In genomic region chr14:70888151-70888499, GRCh38 we compare ENCODE assay signal across 14 cellular contexts. TPM values are rescaled to one million over a fixed set of nuclear protein-coding genes. Genes with fewer than 3 reads are reported as not detected.
DNase-seq lines count a peak whose midpoint lies in the region; TF ChIP-seq lines count a peak whose summit lies in the region.
"Had no signal": no experiment of that assay in that cellular context is flagged by ENCODE, and none has a peak within 500 bp of the region (broad histone marks: within the 10 kb centered on the region; RNA-seq: fewer than 3 reads in every experiment).

No MANE protein-coding gene starts in this region.

- H3K79me2 ChIP-seq in Karpas-422 (ENCODE audit: low read length) = no peaks in the 10 kb centered on the region

- H3K9ac ChIP-seq in Karpas-422 (ENCODE audit: low read length) (no peak overlapping the region), skeletal muscle satellite cell (ENCODE audit: low read depth, low read length) (peak overlapping the region; percentile 33)

- H3K27ac ChIP-seq in Karpas-422 (ENCODE audit: low read length) (no peak overlapping the region), thyroid gland (peak overlapping the region in 1 of 3 donors; percentile 39)

- peaks cover 2% of the 10 kb centered on the region; the same call in 1 of the 2 replicates for H3K27me3 ChIP-seq in Karpas-422 (ENCODE audit: low read length)
- H3K27me3 ChIP-seq in skeletal muscle satellite cell (ENCODE audit: control insufficient read depth, insufficient read depth, low read length) = no peaks in the 10 kb centered on the region
- no peaks in the 10 kb centered on the region for H3K27me3 ChIP-seq in thyroid gland

- H3K36me3 ChIP-seq in Karpas-422 (ENCODE audit: insufficient read depth, low read length) (no peaks in the 10 kb centered on the region), skeletal muscle satellite cell (ENCODE audit: insufficient read depth, low read length) (no peaks in the 10 kb centered on the region), thyroid gland (no peaks in the 10 kb centered on the region)

- DNase-seq in T-helper 1 cell = no peak
- peak; percentile 72 for DNase-seq in Karpas-422
- DNase-seq in chondrocyte (ENCODE audit: low spot score) = no peak
- DNase-seq in DMS53 treated with DMSO at 0.1 percent for 48 hours (lab: John Stamatoyannopoulos, UW; ENCODE audit: unreplicated experiment) = no peak
- DNase-seq in DMS 273 (lab: John Stamatoyannopoulos, UW; ENCODE audit: unreplicated experiment) = no peak
- no peak for DNase-seq in thyroid gland
- DNase-seq: 8988T; activated CD4-positive, alpha-beta T cell treated with anti-CD3 and anti-CD28 coated beads for 1 hour; NCI-H2171 treated with DMSO at 0.1 percent for 48 hours; Right ventricle myocardium superior; stimulated activated CD4-positive, alpha-beta T cell treated with anti-CD3 and anti-CD28 coated beads, Interleukin-2, amount 100 ng/mL, for 24 hours had no signal

- H3K9me2 ChIP-seq in Karpas-422 (replicated peaks; ENCODE audit: insufficient read depth, low read length) = no peaks in the 10 kb centered on the region

- H3K4me3 ChIP-seq in Karpas-422 (ENCODE audit: low read length) = no peak overlapping the region
- H3K4me3 ChIP-seq in skeletal muscle satellite cell (ENCODE audit: low read length) = no peak overlapping the region
- H3K4me3 ChIP-seq in thyroid gland (replicated peaks in 1 of 3) = no peak overlapping the region

- intact Hi-C loops in thyroid gland (cut with DNase I) = no loop called here

- TF ChIP-seq CTCF in chondrocyte (IDR thresholded peaks at IDR 0.05) = no peak
- no peak for TF ChIP-seq CTCF in thyroid gland (IDR thresholded peaks at IDR 0.05)

- 77 to 82% methylated on average over 3 of the region's 3 CpGs for WGBS in thyroid gland, 2 donors

- no peak for TF ChIP-seq POLR2A in thyroid gland (IDR thresholded peaks at IDR 0.05)

- peaks cover 18% of the 10 kb centered on the region for H3K4me1 ChIP-seq in Karpas-422 (ENCODE audit: low read length)
- H3K4me1 ChIP-seq in skeletal muscle satellite cell (ENCODE audit: control insufficient read depth, insufficient read depth, low read length) = peaks cover 35% of the 10 kb centered on the region
- peaks cover 0 to 29% of the 10 kb centered on the region in 2 donors for H3K4me1 ChIP-seq in thyroid gland

- H3K9me3 ChIP-seq in Karpas-422 (ENCODE audit: low read length) = no peaks in the 10 kb centered on the region
- H3K9me3 ChIP-seq in skeletal muscle satellite cell (replicated peaks; ENCODE audit: low read length) = no peaks in the 10 kb centered on the region
- H3K9me3 ChIP-seq in thyroid gland = no peaks in the 10 kb centered on the region

- H4K20me1 ChIP-seq in Karpas-422 (ENCODE audit: insufficient read depth, low read depth, low read length) = no peaks in the 10 kb centered on the region

- no peak overlapping the region for H3K4me3 Mint-ChIP-seq in T-helper 1 cell treated with Interleukin-12 subunit alpha and Interleukin-12 subunit beta and Interleukin-4 antibody, amounts not matched to agents 30 μg/mL and 1 μg/mL, for 36 hours
- H3K4me3 Mint-ChIP-seq in chondrocyte (ENCODE audit: unreplicated experiment) = no peak overlapping the region

- peaks cover 80% of the 10 kb centered on the region for H3K4me1 Mint-ChIP-seq in T-helper 1 cell treated with Interleukin-12 subunit alpha and Interleukin-12 subunit beta and Interleukin-4 antibody, amounts not matched to agents 30 μg/mL and 1 μg/mL, for 36 hours (ENCODE audit: low read depth)
- H3K4me1 Mint-ChIP-seq in chondrocyte (ENCODE audit: low read depth) = peaks cover 58% of the 10 kb centered on the region

- H3K36me3 Mint-ChIP-seq in T-helper 1 cell treated with Interleukin-12 subunit alpha and Interleukin-12 subunit beta and Interleukin-4 antibody, amounts not matched to agents 30 μg/mL and 1 μg/mL, for 36 hours (ENCODE audit: low read depth) = peaks cover 2% of the 10 kb centered on the region
- no peaks in the 10 kb centered on the region for H3K36me3 Mint-ChIP-seq in chondrocyte (ENCODE audit: low read depth)

- no peak overlapping the region for H3K4me2 ChIP-seq in Karpas-422 (ENCODE audit: low read depth, low read length, poor library complexity, severe bottlenecking)
- no peak overlapping the region for H3K4me2 ChIP-seq in skeletal muscle satellite cell (ENCODE audit: low read length)

- H2AFZ ChIP-seq in Karpas-422 (ENCODE audit: low read length) = no peak overlapping the region

- no peaks in the 10 kb centered on the region for H3K27me3 Mint-ChIP-seq in T-helper 1 cell treated with Interleukin-12 subunit alpha and Interleukin-12 subunit beta and Interleukin-4 antibody, amounts not matched to agents 30 μg/mL and 1 μg/mL, for 36 hours (ENCODE audit: low read depth)
- H3K27me3 Mint-ChIP-seq in chondrocyte (ENCODE audit: low read depth) = no peaks in the 10 kb centered on the region

- peak overlapping the region; percentile 90 for H3K27ac Mint-ChIP-seq in T-helper 1 cell treated with Interleukin-12 subunit alpha and Interleukin-12 subunit beta and Interleukin-4 antibody, amounts not matched to agents 30 μg/mL and 1 μg/mL, for 36 hours
- H3K27ac Mint-ChIP-seq in chondrocyte (ENCODE audit: unreplicated experiment) = peak overlapping the region; percentile 94

- H3K9me3 Mint-ChIP-seq in T-helper 1 cell treated with Interleukin-12 subunit alpha and Interleukin-12 subunit beta and Interleukin-4 antibody, amounts not matched to agents 30 μg/mL and 1 μg/mL, for 36 hours = no peaks in the 10 kb centered on the region
- H3K9me3 Mint-ChIP-seq in chondrocyte (ENCODE audit: low read depth) = no peaks in the 10 kb centered on the region
- H3K9me3 Mint-ChIP-seq: IgD-negative memory B cell had no signal

RNA-seq across cellular contexts. Expression of gene PCNX1, which starts 19.1 kb away (rescaled TPM):
- total RNA-seq in Karpas-422 (2014; rRNA removed; shearing (Covaris generic); ENCODE audit: low replicate concordance) = 28.5 and 58.7 TPM in 2 replicates
- 54.3 to 69.5 TPM (median 62.4 TPM) in 3 replicates for total RNA-seq in chondrocyte
- total RNA-seq in skeletal muscle satellite cell (2012; rRNA removed) = 31.7 and 41.6 TPM in 2 replicates
- total RNA-seq in thyroid gland = 10 to 100 TPM; 43.8 to 78.5 (median 69.7) TPM
